In genomic region chr6:157224957-157225574, GRCh38 we compare ENCODE assay signal across 20 cellular contexts.
DNase-seq lines count a peak whose midpoint lies in the region; ATAC-seq, FAIRE-seq and TF ChIP-seq lines count a peak whose summit lies in the region.
"Had no signal": no experiment of that assay in that cellular context is flagged by ENCODE, and none has a peak within 500 bp of the region (broad histone marks: within the 10 kb centered on the region; RNA-seq: fewer than 3 reads in every experiment).

No MANE protein-coding gene starts in this region.

- peak overlapping the region; percentile 26 for H4K91ac ChIP-seq in H1 (replicated peaks; ENCODE audit: insufficient read length, low read length)

- TF ChIP-seq POLR2A in H1 (IDR thresholded peaks at IDR 0.05; ENCODE audit: control extremely low read depth in 1 of 2, low read depth in 2 of 2, low read length in 2 of 2) (no peak), vagina (IDR thresholded peaks at IDR 0.05) (no peak)

- H2BK120ac ChIP-seq in H1 (replicated peaks; ENCODE audit: low read depth, low read length) = no peak overlapping the region

- H3K9ac ChIP-seq in H1 (replicated peaks in 1 of 4; ENCODE audit: extremely low read depth in 1 of 4, low read depth in 3 of 4, low read length in 3 of 4) (no peak overlapping the region), rectal smooth muscle tissue (ENCODE audit: low read length) (no peak overlapping the region)

- no peak overlapping the region for H3K14ac ChIP-seq in H1 (ENCODE audit: insufficient read length)

- POLR2A ChIA-PET in H1 (lab: Charles Lee; ENCODE audit: partially characterized antibody) = no interaction called here

- H3K4me2 ChIP-seq in H1 (ENCODE audit: insufficient read depth in 1 of 2, low read depth in 2 of 2, low read length in 2 of 2) = no peak overlapping the region
- H3K4me2 ChIP-seq: hepatocyte had no signal

- no peak overlapping the region for H3K18ac ChIP-seq in H1 (ENCODE audit: extremely low read depth, low read length)

- H3K56ac ChIP-seq in H1 (replicated peaks; ENCODE audit: insufficient read length, low read depth, low read length) = no peak overlapping the region

- no peaks in the 10 kb centered on the region for H3K9me3 ChIP-seq in left ventricle myocardium inferior (replicated peaks)
- no peaks in the 10 kb centered on the region for H3K9me3 ChIP-seq in H1 (ENCODE audit: insufficient read depth in 2 of 2, low read depth in 1 of 2, low read length in 1 of 2)
- no peaks in the 10 kb centered on the region for H3K9me3 ChIP-seq in vagina
- H3K9me3 ChIP-seq: Caco-2, pancreas had no signal

- peak overlapping the region; percentile 83 for H2AFZ ChIP-seq in H1 (ENCODE audit: low read length)
- H2AFZ ChIP-seq: GM23248, hepatocyte had no signal

- H3K4me1 ChIP-seq in left ventricle myocardium inferior (peaks cover 36% of the 10 kb centered on the region), H1 (replicated peaks in 1 of 4; ENCODE audit: control insufficient read depth in 3 of 4, insufficient read depth in 4 of 4, low read length in 3 of 4) (peaks cover 0 to 23% (median 7%) of the 10 kb centered on the region in 4 experiments; a peak in 5 of 7 replicates), rectal smooth muscle tissue (ENCODE audit: control insufficient read depth, insufficient read depth, low read length) (peaks cover 3% of the 10 kb centered on the region), vagina (peaks cover 7% of the 10 kb centered on the region)

- TF ChIP-seq CTCF in left ventricle myocardium inferior (IDR thresholded peaks at IDR 0.05; ENCODE audit: borderline replicate concordance) (no peak), H1 (IDR thresholded peaks at IDR 0.05; ENCODE audit: control extremely low read depth in 1 of 3, insufficient read depth in 1 of 3, low read depth in 1 of 3, low read length in 3 of 3) (no peak), vagina (IDR thresholded peaks at IDR 0.05) (no peak)

- DNase-seq in left ventricle myocardium inferior = no peak
- no peak for DNase-seq in Right ventricle myocardium inferior (ENCODE audit: missing footprints)
- no peak for DNase-seq in H1 (ENCODE audit: low read depth in 1 of 2, low spot score in 2 of 2)
- peak; percentile 62 to 88 for DNase-seq in vagina (ENCODE audit: extremely low spot score in 2 of 2)
- DNase-seq in amniotic stem cell (lab: John Stamatoyannopoulos, UW) = no peak
- DNase-seq: activated CD4-positive, CD25-positive, alpha-beta regulatory T cell; activated gamma-delta T cell; Caco-2; NCI-H1436 treated with DMSO at 0.1 percent for 48 hours; NCI-H446; stimulated activated CD4-positive, alpha-beta T cell treated with anti-CD3 and anti-CD28 coated beads, Interleukin-12 subunit alpha, Interleukin-12 subunit beta, amount 100 ng/mL, for 4 hours; stimulated activated naive CD4-positive, alpha-beta T cell; T-helper 17 cell had no signal

- peaks cover 3% of the 10 kb centered on the region; the same call in 1 of the 2 replicates for H3K23me2 ChIP-seq in H1 (ENCODE audit: low read depth, low read length)

- intact Hi-C loops in left ventricle myocardium inferior (cut with micrococcal nuclease) = loop anchor here (10.0 kb wide), 1 partner anchor 50 kb away; no protein-coding TSS in a partner anchor
- intact Hi-C loops in Right ventricle myocardium inferior (cut with DNase I) = no loop called here
- intact Hi-C loops in vagina (cut with DNase I) = no loop called here

- H3K27ac ChIP-seq in left ventricle myocardium inferior (replicated peaks) (peak overlapping the region; percentile 79), H1 (ENCODE audit: low read depth, low read length) (no peak overlapping the region), rectal smooth muscle tissue (ENCODE audit: low read depth, low read length) (peak overlapping the region; percentile 64), vagina (peak overlapping the region; percentile 51)

- FAIRE-seq in H1 (lab: Jason Lieb, UNC) = no peak
- FAIRE-seq: GM12878, pancreas had no signal

- H3K4ac ChIP-seq in H1 (replicated peaks; ENCODE audit: insufficient read length, low read depth, low read length) = no peak overlapping the region

- no peak for TF ChIP-seq RAD21 in H1 (IDR thresholded peaks at IDR 0.05 in 1 of 2, conservative IDR thresholded peaks at IDR 0.05 in 1 of 2; ENCODE audit: low read depth in 2 of 2, low read length in 2 of 2)

- 87% methylated on average over 23 of the region's 26 CpGs; no CpG with 5 or more reads in 1 of the 2 experiments for WGBS in H1 (ENCODE audit: extremely low coverage in 1 of 2, insufficient coverage in 1 of 2, insufficient read length in 1 of 2, insufficient replicate concordance in 2 of 2, low coverage in 1 of 2, low lambda C conversion rate in 2 of 2, missing lambda C conversion rate in 1 of 2), 2 experiments

- H2AK5ac ChIP-seq in H1 (ENCODE audit: low read depth, low read length) = no peak overlapping the region

- H2BK15ac ChIP-seq in H1 (ENCODE audit: low read length) = no peak overlapping the region

- no peaks in the 10 kb centered on the region for H3K36me3 ChIP-seq in left ventricle myocardium inferior
- H3K36me3 ChIP-seq in H1 (ENCODE audit: control insufficient read depth in 2 of 4, insufficient read depth in 4 of 4, low read length in 3 of 4) = no peaks in the 10 kb centered on the region
- H3K36me3 ChIP-seq in rectal smooth muscle tissue (ENCODE audit: control insufficient read depth, insufficient read depth, low read length) = no peaks in the 10 kb centered on the region
- no peaks in the 10 kb centered on the region for H3K36me3 ChIP-seq in vagina
- H3K36me3 ChIP-seq: pancreas had no signal

- ATAC-seq in Right ventricle myocardium inferior (no peak), GM19397 (IDR thresholded peaks at IDR 0.05; ENCODE audit: unreplicated experiment) (no peak), HG02884 (IDR thresholded peaks at IDR 0.05; ENCODE audit: unreplicated experiment) (no peak)
- ATAC-seq: GM12878, pancreas, T-helper 17 cell had no signal

- TF ChIP-seq EP300 in H1 (IDR thresholded peaks at IDR 0.05; ENCODE audit: borderline replicate concordance in 1 of 2, low read depth in 2 of 2, low read length in 2 of 2) = no peak

- H3K23ac ChIP-seq in H1 (ENCODE audit: insufficient read length) = no peak overlapping the region

- H3K4me3 ChIP-seq in left ventricle myocardium inferior (no peak overlapping the region), H1 (ENCODE audit: extremely low read depth in 1 of 4, insufficient read depth in 2 of 4, low read depth in 3 of 4, low read length in 4 of 4) (no peak overlapping the region), rectal smooth muscle tissue (ENCODE audit: low read length) (no peak overlapping the region), vagina (no peak overlapping the region)
- H3K4me3 ChIP-seq: GM12878, GM23248, hepatocyte, pancreas had no signal

- no peak overlapping the region for H2BK20ac ChIP-seq in H1 (ENCODE audit: low read length)

- H3K79me2 ChIP-seq in H1 (ENCODE audit: control insufficient read depth in 1 of 2, insufficient read depth in 2 of 2, low read length in 2 of 2) = no peaks in the 10 kb centered on the region
- H3K79me2 ChIP-seq: hepatocyte had no signal

- H4K8ac ChIP-seq in H1 (ENCODE audit: extremely low read depth, insufficient read depth, low read length) = no peak overlapping the region; the same call in 1 of the 2 replicates

- H4K5ac ChIP-seq in H1 (ENCODE audit: insufficient read length, low read depth, low read length) = no peak overlapping the region

- no peaks in the 10 kb centered on the region for H3K79me1 ChIP-seq in H1 (ENCODE audit: low read depth, low read length)

- H2BK5ac ChIP-seq in H1 (ENCODE audit: low read depth, low read length) = no peak overlapping the region

- H2BK12ac ChIP-seq in H1 (ENCODE audit: low read depth, low read length) = no peak overlapping the region

- CTCF ChIA-PET in H1 (lab: Charles Lee; ENCODE audit: partially characterized antibody) = no interaction called here

- no peaks in the 10 kb centered on the region for H3K27me3 ChIP-seq in left ventricle myocardium inferior (ENCODE audit: low read depth)
- peaks cover 0 to 2% (median 0%) of the 10 kb centered on the region in 4 experiments; a peak in 1 of 7 replicates for H3K27me3 ChIP-seq in H1 (replicated peaks in 1 of 4; ENCODE audit: control insufficient read depth in 3 of 4, extremely low read depth in 1 of 4, insufficient read depth in 3 of 4, low read length in 3 of 4)
- H3K27me3 ChIP-seq in rectal smooth muscle tissue (ENCODE audit: control insufficient read depth, insufficient read depth, low read length) = no peaks in the 10 kb centered on the region
- no peaks in the 10 kb centered on the region for H3K27me3 ChIP-seq in vagina
- H3K27me3 ChIP-seq: hepatocyte, pancreas had no signal

- H4K20me1 ChIP-seq in H1 (replicated peaks in 1 of 2; ENCODE audit: control insufficient read depth in 1 of 2, insufficient read depth in 2 of 2, low read length in 2 of 2) = peaks cover 0 to 5% of the 10 kb centered on the region in 2 experiments

TF ChIP-seq in H1, 55 proteins besides CTCF, POLR2A, EP300 and RAD21:
- TF ChIP-seq SP4 (IDR thresholded peaks at IDR 0.05; ENCODE audit: low read length) (no peak), HDAC2 (IDR thresholded peaks at IDR 0.05; ENCODE audit: borderline replicate concordance in 1 of 2, low read depth in 2 of 2, low read length in 2 of 2) (no peak), TBP (IDR thresholded peaks at IDR 0.05; ENCODE audit: low read depth, low read length) (no peak), TAF1 (IDR thresholded peaks at IDR 0.05; ENCODE audit: low read depth, low read length) (no peak), E2F6 (IDR thresholded peaks at IDR 0.05) (no peak), SUZ12 (IDR thresholded peaks at IDR 0.05; ENCODE audit: low read length) (no peak)

Comparison
In these comparisons a context has a peak if more than half of its experiments do, and no peak if none do; other contexts are left out.
1. DNase-seq: peak in vagina (2 of 2); none in left ventricle myocardium inferior (single experiment), Right ventricle myocardium inferior (single experiment), H1 (0 of 2) and amniotic stem cell (single experiment).